28 cellular contexts compared by ENCODE assay signal in genomic region chr2:152661076-152661475, GRCh38.
"Had no signal": no experiment of that assay in that cellular context is flagged by ENCODE, and none has a peak within 500 bp of the region (broad histone marks: within the 10 kb centered on the region; RNA-seq: fewer than 3 reads in every experiment).

No MANE protein-coding gene starts in this region.

- H3K27me3 Mint-ChIP-seq: dendritic cell treated with granulocyte-macrophage colony-stimulating factor and Interleukin-4, amounts not matched to agents 40 ng/mL and 50 ng/mL, for 4 days had no signal

- FAIRE-seq: colon, endometrium, endothelial cell of umbilical vein, frontal cortex had no signal

- H3K27ac Mint-ChIP-seq: dendritic cell treated with granulocyte-macrophage colony-stimulating factor and Interleukin-4, amounts not matched to agents 40 ng/mL and 50 ng/mL, for 4 days; endodermal cell had no signal

- H3K4me1 Mint-ChIP-seq: endodermal cell had no signal

- H3K27me3 ChIP-seq: colonic mucosa, dorsolateral prefrontal cortex, esophagus muscularis mucosa, esophagus squamous epithelium, foreskin keratinocyte, gastrocnemius medialis, gastroesophageal sphincter, heart left ventricle, heart right ventricle had no signal

- ATAC-seq: esophagus mucosa, foreskin keratinocyte, gastrocnemius medialis, gastroesophageal sphincter, heart left ventricle, heart right ventricle had no signal

- DNase-seq: colonic mucosa; cortex of kidney; dermis blood vessel endothelial cell; dorsolateral prefrontal cortex; effector CD4-positive, alpha-beta T cell; effector CD8-positive, alpha-beta T cell; effector memory CD4-positive, alpha-beta T cell; endodermal cell; erythroblast; esophagus squamous epithelium; foreskin fibroblast; foreskin keratinocyte; foreskin melanocyte; gastrocnemius medialis; glutamatergic neuron; head of caudate nucleus; heart left ventricle; heart right ventricle had no signal

- H3K9me3 ChIP-seq: colonic mucosa, esophagus muscularis mucosa, esophagus squamous epithelium, gastrocnemius medialis, gastroesophageal sphincter, heart left ventricle, heart right ventricle had no signal

- H3K4me1 ChIP-seq: colonic mucosa, esophagus muscularis mucosa, esophagus squamous epithelium, gastrocnemius medialis, gastroesophageal sphincter, heart left ventricle, heart right ventricle had no signal

- H3K9me3 Mint-ChIP-seq: dendritic cell treated with granulocyte-macrophage colony-stimulating factor and Interleukin-4, amounts not matched to agents 40 ng/mL and 50 ng/mL, for 4 days; endodermal cell had no signal

- H3K4me3 ChIP-seq: colonic mucosa, coronary artery, dorsolateral prefrontal cortex, esophagus muscularis mucosa, esophagus squamous epithelium, gastrocnemius medialis, gastroesophageal sphincter, heart left ventricle, heart right ventricle had no signal

- H3K27ac ChIP-seq: colonic mucosa, coronary artery, epithelial cell of prostate, esophagus muscularis mucosa, esophagus squamous epithelium, foreskin keratinocyte, gastrocnemius medialis, gastroesophageal sphincter, heart left ventricle, heart right ventricle had no signal

- H3K36me3 ChIP-seq: colonic mucosa had no signal

- H3K4me3 Mint-ChIP-seq: dendritic cell treated with granulocyte-macrophage colony-stimulating factor and Interleukin-4, amounts not matched to agents 40 ng/mL and 50 ng/mL, for 4 days; endodermal cell had no signal
